Comparison of ENCODE assay signal across 1 cellular context in the genomic region with DNA sequence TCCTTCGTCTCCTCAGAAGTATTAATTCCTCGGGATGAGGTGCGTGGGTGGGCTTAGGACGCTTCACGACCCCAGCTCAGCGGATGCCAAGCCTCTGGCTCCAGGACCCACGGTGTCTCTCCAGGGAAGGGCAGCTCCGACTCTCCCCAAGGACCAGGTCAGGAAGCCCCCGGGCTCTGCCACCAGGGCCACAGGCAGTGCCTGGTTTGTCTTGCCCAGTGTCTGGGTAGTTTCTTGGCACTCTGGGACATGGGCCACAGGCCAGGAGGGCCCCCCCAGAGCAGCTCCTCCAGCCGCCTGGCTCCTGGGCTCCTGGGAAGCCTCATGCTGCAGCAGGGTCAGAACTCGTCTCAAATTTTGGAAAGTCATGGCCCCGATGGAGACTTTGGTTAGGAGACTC.
TF ChIP-seq lines count a peak whose summit lies in the region.

No MANE protein-coding gene starts in this region.

TF ChIP-seq in GM23338, 12 proteins besides CTCF, POLR2A, EP300 and RAD21:
- TF ChIP-seq ZNF114 (CRISPR knock-in tag; IDR thresholded peaks at IDR 0.05) (no peak), NANOG (IDR thresholded peaks at IDR 0.05; ENCODE audit: borderline replicate concordance) (no peak), POLR2AphosphoS5 (IDR thresholded peaks at IDR 0.05; ENCODE audit: low read depth) (no peak), ZNF331 (CRISPR knock-in tag; IDR thresholded peaks at IDR 0.05; ENCODE audit: low read depth) (no peak), EZH2 (IDR thresholded peaks at IDR 0.05; ENCODE audit: low read depth, unreplicated experiment) (no peak)
- TF ChIP-seq, protein P1, sequence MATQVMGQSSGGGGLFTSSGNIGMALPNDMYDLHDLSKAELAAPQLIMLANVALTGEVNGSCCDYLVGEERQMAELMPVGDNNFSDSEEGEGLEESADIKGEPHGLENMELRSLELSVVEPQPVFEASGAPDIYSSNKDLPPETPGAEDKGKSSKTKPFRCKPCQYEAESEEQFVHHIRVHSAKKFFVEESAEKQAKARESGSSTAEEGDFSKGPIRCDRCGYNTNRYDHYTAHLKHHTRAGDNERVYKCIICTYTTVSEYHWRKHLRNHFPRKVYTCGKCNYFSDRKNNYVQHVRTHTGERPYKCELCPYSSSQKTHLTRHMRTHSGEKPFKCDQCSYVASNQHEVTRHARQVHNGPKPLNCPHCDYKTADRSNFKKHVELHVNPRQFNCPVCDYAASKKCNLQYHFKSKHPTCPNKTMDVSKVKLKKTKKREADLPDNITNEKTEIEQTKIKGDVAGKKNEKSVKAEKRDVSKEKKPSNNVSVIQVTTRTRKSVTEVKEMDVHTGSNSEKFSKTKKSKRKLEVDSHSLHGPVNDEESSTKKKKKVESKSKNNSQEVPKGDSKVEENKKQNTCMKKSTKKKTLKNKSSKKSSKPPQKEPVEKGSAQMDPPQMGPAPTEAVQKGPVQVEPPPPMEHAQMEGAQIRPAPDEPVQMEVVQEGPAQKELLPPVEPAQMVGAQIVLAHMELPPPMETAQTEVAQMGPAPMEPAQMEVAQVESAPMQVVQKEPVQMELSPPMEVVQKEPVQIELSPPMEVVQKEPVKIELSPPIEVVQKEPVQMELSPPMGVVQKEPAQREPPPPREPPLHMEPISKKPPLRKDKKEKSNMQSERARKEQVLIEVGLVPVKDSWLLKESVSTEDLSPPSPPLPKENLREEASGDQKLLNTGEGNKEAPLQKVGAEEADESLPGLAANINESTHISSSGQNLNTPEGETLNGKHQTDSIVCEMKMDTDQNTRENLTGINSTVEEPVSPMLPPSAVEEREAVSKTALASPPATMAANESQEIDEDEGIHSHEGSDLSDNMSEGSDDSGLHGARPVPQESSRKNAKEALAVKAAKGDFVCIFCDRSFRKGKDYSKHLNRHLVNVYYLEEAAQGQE (IDR thresholded peaks at IDR 0.05; ENCODE audit: unreplicated experiment) = no peak
